In the genomic region with DNA sequence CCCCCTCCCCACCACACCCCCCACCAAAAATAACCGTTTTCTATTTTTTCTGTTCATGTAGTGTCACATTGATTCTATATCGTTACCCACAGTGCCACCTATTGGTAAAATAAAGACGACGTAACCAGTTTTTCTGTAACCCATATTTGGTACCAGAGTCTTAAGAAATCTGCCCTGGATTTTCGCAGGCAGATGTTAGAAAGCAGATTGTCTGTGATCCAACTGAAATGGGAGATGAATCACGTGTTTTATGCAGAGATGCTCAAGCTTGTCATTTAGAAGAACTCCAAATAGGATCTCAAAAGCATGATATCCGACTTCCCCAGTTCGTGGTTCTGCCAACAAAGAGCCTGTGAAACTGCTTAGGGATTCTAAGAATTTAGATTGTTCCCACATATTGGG, we compare ENCODE assay signal across 9 cellular contexts.
DNase-seq lines count a peak whose midpoint lies in the region; ATAC-seq and TF ChIP-seq lines count a peak whose summit lies in the region.
"Had no signal": no experiment of that assay in that cellular context is flagged by ENCODE, and none has a peak within 500 bp of the region (broad histone marks: within the 10 kb centered on the region; RNA-seq: fewer than 3 reads in every experiment).

No MANE protein-coding gene starts in this region.

- DNase-seq in AG04449 (ENCODE audit: low read depth, low spot score) (no peak), HL-60 (ENCODE audit: low read depth in 1 of 2, low spot score in 1 of 2) (peak in 1 of 2 experiments; percentile 1), RWPE2 (ENCODE audit: low spot score) (no peak), foreskin keratinocyte (peak in 1 of 2 donors; percentile 35), ovary (no peak)

- TF ChIP-seq EP300 in ovary (IDR thresholded peaks at IDR 0.05), result no peak

- intact Hi-C loops in ovary (cut with DNase I), result loop anchor here in 1 of 4 donors (5.0 kb wide), 1 partner anchor 893 kb away; no protein-coding TSS in a partner anchor

- CTCF ChIA-PET in AG04449 (lab: Yijun Ruan, JAX), result interaction anchor here (0.7 to 3.9 kb wide), 36 partner anchors 9 to 969 kb away, joined by 3 to 23 read pairs (median 4); a partner anchor contains a TSS

- H3K4me3 ChIP-seq in AG04449 (ENCODE audit: low read depth, low read length), result no peak overlapping the region
- no peak overlapping the region for H3K4me3 ChIP-seq in HL-60 (replicated peaks; ENCODE audit: insufficient read depth, low read length)
- no peak overlapping the region for H3K4me3 ChIP-seq in RWPE2 (ENCODE audit: severe bottlenecking)
- no peak overlapping the region for H3K4me3 ChIP-seq in ovary

- WGBS in ovary, 3 donors, result 7 to 15% (median 9%) methylated on average over 8 of the region's 8 CpGs

- TF ChIP-seq CTCF in AG04449 (IDR thresholded peaks at IDR 0.05; ENCODE audit: insufficient read depth, low read length, missing control alignments) (peak; percentile 36), GM12874 (IDR thresholded peaks at IDR 0.05; ENCODE audit: insufficient read depth, low read depth, low read length) (peak; percentile 26; the same call in 1 of the 2 replicates), HL-60 (IDR thresholded peaks at IDR 0.05; ENCODE audit: insufficient read depth, low read length) (peak; percentile 9), RWPE2 (IDR thresholded peaks at IDR 0.05; ENCODE audit: poor library complexity, severe bottlenecking) (peak; percentile 69), foreskin keratinocyte (conservative IDR thresholded peaks at IDR 0.05) (peak; percentile 74), ovary (IDR thresholded peaks at IDR 0.05) (peak in 2 of 3 donors; percentile 38 to 54)

- no peak for TF ChIP-seq POLR2A in ovary (IDR thresholded peaks at IDR 0.05)

- no peak overlapping the region for H3K27ac ChIP-seq in HL-60 (replicated peaks)
- no peak overlapping the region for H3K27ac ChIP-seq in RWPE2 (ENCODE audit: poor library complexity, severe bottlenecking)
- H3K27ac ChIP-seq in foreskin keratinocyte, result no peak overlapping the region
- no peak overlapping the region for H3K27ac ChIP-seq in ovary
- H3K27ac ChIP-seq: epithelial cell of prostate had no signal

- H3K27me3 ChIP-seq in HL-60 (ENCODE audit: insufficient read depth, poor library complexity, severe bottlenecking) (no peaks in the 10 kb centered on the region), RWPE2 (ENCODE audit: insufficient read depth, poor library complexity, severe bottlenecking) (peaks cover 5% of the 10 kb centered on the region), foreskin keratinocyte (peaks cover 9% of the 10 kb centered on the region), ovary (no peaks in the 10 kb centered on the region)

- POLR2A ChIA-PET in AG04449 (lab: Yijun Ruan, JAX), result no interaction called here

- H3K9me3 ChIP-seq in RWPE2 (ENCODE audit: severe bottlenecking) (no peaks in the 10 kb centered on the region), ovary (no peaks in the 10 kb centered on the region)

- ATAC-seq in RWPE2 (ENCODE audit: low read depth), result 0 out of 3 replicates have a peak, but pooled peaks have one; percentile 40
- peak; percentile 60 for ATAC-seq in foreskin keratinocyte
- ATAC-seq in HG03342 (IDR thresholded peaks at IDR 0.05; ENCODE audit: unreplicated experiment), result no peak
- ATAC-seq in GM18873 (IDR thresholded peaks at IDR 0.05; ENCODE audit: low FRiP score, unreplicated experiment), result no peak

- H3K36me3 ChIP-seq in RWPE2 (ENCODE audit: low read depth) (no peaks in the 10 kb centered on the region), ovary (no peaks in the 10 kb centered on the region)

- no peaks in the 10 kb centered on the region for H3K4me1 ChIP-seq in RWPE2 (ENCODE audit: insufficient read depth, poor library complexity, severe bottlenecking)
- H3K4me1 ChIP-seq in foreskin keratinocyte, result no peaks in the 10 kb centered on the region
- H3K4me1 ChIP-seq in ovary (ENCODE audit: insufficient read depth), result no peaks in the 10 kb centered on the region

Comparison
In these comparisons a context has a peak if more than half of its experiments do, and no peak if none do; other contexts are left out.
1. CTCF ChIP-seq: peak in every context shown above with its lines; median percentile 74 in foreskin keratinocyte; 69 in RWPE2; 46 in ovary; 36 in AG04449; 26 in GM12874; 9 in HL-60.
2. ATAC-seq: peak in RWPE2 (single experiment) and foreskin keratinocyte (single experiment); none in HG03342 (single experiment) and GM18873 (single experiment).